Comparison of ENCODE assay signal across 17 cellular contexts in genomic region chr7:30625283-30625682, GRCh38. TPM values are rescaled to one million over a fixed set of nuclear protein-coding genes. Genes with fewer than 3 reads are reported as not detected.
DNase-seq lines count a peak whose midpoint lies in the region; ATAC-seq and TF ChIP-seq lines count a peak whose summit lies in the region.
"Had no signal": no experiment of that assay in that cellular context is flagged by ENCODE, and none has a peak within 500 bp of the region (broad histone marks: within the 10 kb centered on the region; RNA-seq: fewer than 3 reads in every experiment).

No MANE protein-coding gene starts in this region.

- no peaks in the 10 kb centered on the region for H3K9me3 Mint-ChIP-seq in activated T-helper 2 cell treated with anti-CD3 and anti-CD28 coated beads, Interferon-gamma antibody, Interleukin-2, Interleukin-4, amounts not matched to agents 10 μg/mL and 5 μg/mL and 100 μg/mL, durations not matched to agents 14 hours and 24 hours and 36 hours
- H3K9me3 Mint-ChIP-seq in memory B cell, result no peaks in the 10 kb centered on the region
- H3K9me3 Mint-ChIP-seq in WTC11, result no peaks in the 10 kb centered on the region
- H3K9me3 Mint-ChIP-seq: activated T-cell treated with anti-CD3 and anti-CD28 coated beads, Interleukin-2, amount 50 U/mL, for 4 hours had no signal

- peaks cover 0 to 88% (median 5%) of the 10 kb centered on the region in 3 donors for H3K36me3 ChIP-seq in Peyer's patch
- H3K36me3 ChIP-seq in vagina, result peaks cover 0 to 69% of the 10 kb centered on the region in 2 donors

- H3K27me3 ChIP-seq in Peyer's patch (no peaks in the 10 kb centered on the region), vagina (no peaks in the 10 kb centered on the region)
- H3K27me3 ChIP-seq: ascending aorta had no signal

- TF ChIP-seq POLR2A in Peyer's patch (IDR thresholded peaks at IDR 0.05) (no peak), vagina (IDR thresholded peaks at IDR 0.05) (no peak)

- peak overlapping the region; percentile 70 for H3K27ac Mint-ChIP-seq in activated T-helper 2 cell treated with anti-CD3 and anti-CD28 coated beads, Interferon-gamma antibody, Interleukin-2, Interleukin-4, amounts not matched to agents 10 μg/mL and 5 μg/mL and 100 μg/mL, durations not matched to agents 14 hours and 24 hours and 36 hours
- H3K27ac Mint-ChIP-seq in memory B cell, result peak overlapping the region; percentile 65
- no peak overlapping the region for H3K27ac Mint-ChIP-seq in WTC11

- POLR2A ChIA-PET in WTC11 (lab: Charles Lee), result no interaction called here

- no peak overlapping the region for H3K4me3 Mint-ChIP-seq in activated T-helper 2 cell treated with anti-CD3 and anti-CD28 coated beads, Interferon-gamma antibody, Interleukin-2, Interleukin-4, amounts not matched to agents 10 μg/mL and 5 μg/mL and 100 μg/mL, durations not matched to agents 14 hours and 24 hours and 36 hours (ENCODE audit: low read depth)
- H3K4me3 Mint-ChIP-seq in memory B cell (no peak overlapping the region), WTC11 (no peak overlapping the region)
- H3K4me3 Mint-ChIP-seq: activated T-cell treated with anti-CD3 and anti-CD28 coated beads, Interleukin-2, amount 50 U/mL, for 4 hours had no signal

- ATAC-seq in memory B cell (ENCODE audit: low read depth), result no peak
- no peak for ATAC-seq in WTC11
- ATAC-seq: activated T-cell treated with anti-CD3 and anti-CD28 coated beads, Interleukin-2, amount 50 U/mL, for 4 hours had no signal

- intact Hi-C loops in activated T-helper 2 cell treated with anti-CD3 and anti-CD28 coated beads, Interferon-gamma antibody, Interleukin-2, Interleukin-4, amounts not matched to agents 10 μg/mL and 5 μg/mL and 100 μg/mL, durations not matched to agents 14 hours and 24 hours and 36 hours (cut with micrococcal nuclease), result loop anchor here (5.0 kb wide), 1 partner anchor 33 kb away; the partner anchor contains the start of gene GARS1
- intact Hi-C loops in vagina (cut with DNase I), result no loop called here

- TF ChIP-seq CTCF in Peyer's patch (IDR thresholded peaks at IDR 0.05) (peak in 2 of 6 experiments; percentile 15), WTC11 (IDR thresholded peaks at IDR 0.05) (no peak), vagina (IDR thresholded peaks at IDR 0.05) (no peak)

- H3K27ac ChIP-seq in Peyer's patch (no peak overlapping the region), vagina (no peak overlapping the region)
- H3K27ac ChIP-seq: ascending aorta, KMS-11 had no signal

- CTCF ChIA-PET in WTC11 (lab: Charles Lee), result interaction anchor here (0.7 to 1.1 kb wide), 3 partner anchors 57 to 112 kb away, joined by 3 to 6 read pairs (median 4); partner anchors contain the start of gene CRHR2

- DNase-seq in NCI-H345 (lab: John Stamatoyannopoulos, UW) (peak; percentile 18), NCI-H345 treated with DMSO at 0.1 percent for 48 hours (lab: John Stamatoyannopoulos, UW; ENCODE audit: unreplicated experiment) (no peak), G401 (ENCODE audit: low spot score) (peak; percentile 37), memory B cell (ENCODE audit: low spot score in 2 of 2) (no peak), Peyer's patch (no peak), WTC11 (ENCODE audit: low spot score) (no peak), vagina (ENCODE audit: extremely low spot score in 2 of 2) (no peak)
- DNase-seq in activated T-helper 2 cell treated with anti-CD3 and anti-CD28 coated beads, Interferon-gamma antibody, Interleukin-2, Interleukin-4, amounts not matched to agents 10 μg/mL and 5 μg/mL and 100 μg/mL, durations not matched to agents 14 hours and 24 hours and 36 hours (ENCODE audit: low spot score), result no peak
- DNase-seq: ACHN; activated T-cell treated with anti-CD3 and anti-CD28 coated beads, Interleukin-2, amount 50 U/mL, for 4 hours; dermis blood vessel endothelial cell; GM23248; small intestine had no signal

- no peak overlapping the region for H3K4me3 ChIP-seq in Peyer's patch
- H3K4me3 ChIP-seq in vagina, result no peak overlapping the region
- H3K4me3 ChIP-seq: ascending aorta, GM23248 had no signal

- no peaks in the 10 kb centered on the region for H3K27me3 Mint-ChIP-seq in activated T-helper 2 cell treated with anti-CD3 and anti-CD28 coated beads, Interferon-gamma antibody, Interleukin-2, Interleukin-4, amounts not matched to agents 10 μg/mL and 5 μg/mL and 100 μg/mL, durations not matched to agents 14 hours and 24 hours and 36 hours (ENCODE audit: low read depth)
- no peaks in the 10 kb centered on the region for H3K27me3 Mint-ChIP-seq in memory B cell
- no peaks in the 10 kb centered on the region for H3K27me3 Mint-ChIP-seq in WTC11 (ENCODE audit: low read depth)

- H3K36me3 Mint-ChIP-seq in activated T-helper 2 cell treated with anti-CD3 and anti-CD28 coated beads, Interferon-gamma antibody, Interleukin-2, Interleukin-4, amounts not matched to agents 10 μg/mL and 5 μg/mL and 100 μg/mL, durations not matched to agents 14 hours and 24 hours and 36 hours (ENCODE audit: low read depth), result peaks cover 82% of the 10 kb centered on the region
- peaks cover 41% of the 10 kb centered on the region for H3K36me3 Mint-ChIP-seq in memory B cell
- H3K36me3 Mint-ChIP-seq in WTC11, result peaks cover 75% of the 10 kb centered on the region

- H3K9me3 ChIP-seq in Peyer's patch, result no peaks in the 10 kb centered on the region
- H3K9me3 ChIP-seq in vagina, result no peaks in the 10 kb centered on the region
- H3K9me3 ChIP-seq: ascending aorta had no signal

- in situ Hi-C loops in G401 (cut with HindIII; ENCODE audit: low sequenced_read_pairs), result no loop called here

- peaks cover 26% of the 10 kb centered on the region for H3K4me1 Mint-ChIP-seq in activated T-helper 2 cell treated with anti-CD3 and anti-CD28 coated beads, Interferon-gamma antibody, Interleukin-2, Interleukin-4, amounts not matched to agents 10 μg/mL and 5 μg/mL and 100 μg/mL, durations not matched to agents 14 hours and 24 hours and 36 hours (ENCODE audit: low read depth)
- no peaks in the 10 kb centered on the region for H3K4me1 Mint-ChIP-seq in memory B cell
- H3K4me1 Mint-ChIP-seq in WTC11, result no peaks in the 10 kb centered on the region

- no peaks in the 10 kb centered on the region for H3K4me1 ChIP-seq in Peyer's patch
- H3K4me1 ChIP-seq in vagina, result no peaks in the 10 kb centered on the region
- H3K4me1 ChIP-seq: ascending aorta had no signal

TF ChIP-seq in WTC11, 78 proteins besides CTCF, POLR2A, EP300 and RAD21 (continues in another document):
- no peak for TF ChIP-seq JUN (CRISPR knock-in tag; IDR thresholded peaks at IDR 0.05)
- no peak for TF ChIP-seq ERG (CRISPR knock-in tag; IDR thresholded peaks at IDR 0.05)
- no peak for TF ChIP-seq MLX (CRISPR knock-in tag; IDR thresholded peaks at IDR 0.05)
- TF ChIP-seq EMX1 (CRISPR knock-in tag; IDR thresholded peaks at IDR 0.05), result no peak
- no peak for TF ChIP-seq ZNF416 (CRISPR knock-in tag; IDR thresholded peaks at IDR 0.05)
- no peak for TF ChIP-seq ZNF121 (CRISPR knock-in tag; IDR thresholded peaks at IDR 0.05)
- TF ChIP-seq ETV6 (CRISPR knock-in tag; IDR thresholded peaks at IDR 0.05), result no peak
- TF ChIP-seq ZBTB43 (CRISPR knock-in tag; IDR thresholded peaks at IDR 0.05), result no peak
- TF ChIP-seq, protein P1, sequence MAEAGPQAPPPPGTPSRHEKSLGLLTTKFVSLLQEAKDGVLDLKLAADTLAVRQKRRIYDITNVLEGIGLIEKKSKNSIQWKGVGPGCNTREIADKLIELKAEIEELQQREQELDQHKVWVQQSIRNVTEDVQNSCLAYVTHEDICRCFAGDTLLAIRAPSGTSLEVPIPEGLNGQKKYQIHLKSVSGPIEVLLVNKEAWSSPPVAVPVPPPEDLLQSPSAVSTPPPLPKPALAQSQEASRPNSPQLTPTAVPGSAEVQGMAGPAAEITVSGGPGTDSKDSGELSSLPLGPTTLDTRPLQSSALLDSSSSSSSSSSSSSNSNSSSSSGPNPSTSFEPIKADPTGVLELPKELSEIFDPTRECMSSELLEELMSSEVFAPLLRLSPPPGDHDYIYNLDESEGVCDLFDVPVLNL (CRISPR knock-in tag; IDR thresholded peaks at IDR 0.05; ENCODE audit: borderline replicate concordance, low read depth), result no peak

RNA-seq across cellular contexts. Expression of gene GARS1, which starts 30.6 kb away (rescaled TPM):
- 171 and 234 TPM in 2 replicates for total RNA-seq in G401 (2014; rRNA removed; shearing (Covaris generic))
- 208 and 221 TPM in 2 replicates for total RNA-seq in activated T-helper 2 cell treated with anti-CD3 and anti-CD28 coated beads, Interferon-gamma antibody, Interleukin-2, Interleukin-4, amounts not matched to agents 10 μg/mL and 5 μg/mL and 100 μg/mL, durations not matched to agents 14 hours and 24 hours and 36 hours
- total RNA-seq in Peyer's patch (10 to 100 TPM; 50.4 to 77.8 (median 70.1) TPM), WTC11 (2021) (142 to 236 TPM (median 158 TPM) in 3 replicates), vagina (83.7 TPM)

RNA-seq across cellular contexts. Expression of gene CRHR2, which starts 57.0 kb away (rescaled TPM):
- not detected in 2 replicates for total RNA-seq in G401 (2014; rRNA removed; shearing (Covaris generic))
- not detected in 2 replicates for total RNA-seq in activated T-helper 2 cell treated with anti-CD3 and anti-CD28 coated beads, Interferon-gamma antibody, Interleukin-2, Interleukin-4, amounts not matched to agents 10 μg/mL and 5 μg/mL and 100 μg/mL, durations not matched to agents 14 hours and 24 hours and 36 hours
- not detected for total RNA-seq in Peyer's patch
- total RNA-seq in WTC11 (2021), result 0.09 to 0.25 TPM (median 0.22 TPM) in 3 replicates
- total RNA-seq in vagina, result not detected
- total RNA-seq: activated T-cell treated with anti-CD3 and anti-CD28 coated beads, Interleukin-2, amount 50 U/mL, for 4 hours; dermis blood vessel endothelial cell; fibroblast of lung; GM23248; lung microvascular endothelial cell had no signal

Comparison
In these comparisons a context has a peak if more than half of its experiments do, and no peak if none do; other contexts are left out.
1. DNase-seq: peak in NCI-H345 (single experiment) and G401 (single experiment); none in NCI-H345 treated with DMSO at 0.1 percent for 48 hours (single experiment), activated T-helper 2 cell treated with anti-CD3 and anti-CD28 coated beads, Interferon-gamma antibody, Interleukin-2, Interleukin-4, amounts not matched to agents 10 μg/mL and 5 μg/mL and 100 μg/mL, durations not matched to agents 14 hours and 24 hours and 36 hours (single experiment), memory B cell (0 of 2), Peyer's patch (0 of 3), WTC11 (single experiment) and vagina (0 of 2).